Comparison of ENCODE assay signal across 2 cellular contexts in genomic region chr17:28065706-28066105, GRCh38.
TF ChIP-seq lines count a peak whose summit lies in the region.

No MANE protein-coding gene starts in this region.

TF ChIP-seq in HepG2, 621 proteins besides CTCF, POLR2A, EP300 and RAD21:
- no peak for TF ChIP-seq CENPX (CRISPR knock-in tag; IDR thresholded peaks at IDR 0.05)
- TF ChIP-seq FLYWCH1 (CRISPR knock-in tag; IDR thresholded peaks at IDR 0.05): no peak
- no peak for TF ChIP-seq MEF2D (CRISPR knock-in tag; IDR thresholded peaks at IDR 0.05)
- TF ChIP-seq ZNF629 (CRISPR knock-in tag; conservative IDR thresholded peaks at IDR 0.05): no peak
- no peak for TF ChIP-seq DBP (CRISPR knock-in tag; IDR thresholded peaks at IDR 0.05; ENCODE audit: not compliant biosample characterization)
- TF ChIP-seq ZNF20 (CRISPR knock-in tag; IDR thresholded peaks at IDR 0.05): no peak
- TF ChIP-seq TCF7L2 (IDR thresholded peaks at IDR 0.05; ENCODE audit: low read depth, low read length): no peak
- TF ChIP-seq CEBPG (CRISPR knock-in tag; IDR thresholded peaks at IDR 0.05): no peak
- no peak for TF ChIP-seq ZHX2 (IDR thresholded peaks at IDR 0.05; ENCODE audit: low read depth)
- no peak for TF ChIP-seq ZHX2 (CRISPR knock-in tag; IDR thresholded peaks at IDR 0.05; ENCODE audit: borderline replicate concordance)
- no peak for TF ChIP-seq TERF1 (CRISPR knock-in tag; IDR thresholded peaks at IDR 0.05)
- no peak for TF ChIP-seq TCF12 (IDR thresholded peaks at IDR 0.05)
- no peak for TF ChIP-seq TCF12 (CRISPR knock-in tag; IDR thresholded peaks at IDR 0.05)
- TF ChIP-seq PREB (CRISPR knock-in tag; IDR thresholded peaks at IDR 0.05): no peak
- TF ChIP-seq ATF6 (CRISPR knock-in tag; conservative IDR thresholded peaks at IDR 0.05): no peak

TF ChIP-seq in K562, 482 proteins besides CTCF, POLR2A, EP300 and RAD21:
- TF ChIP-seq DACH1 (IDR thresholded peaks at IDR 0.05; ENCODE audit: partially characterized antibody): no peak
- TF ChIP-seq FOXJ3 (CRISPR knock-in tag; IDR thresholded peaks at IDR 0.05): no peak
- TF ChIP-seq GABPA (tag; conservative IDR thresholded peaks at IDR 0.05; ENCODE audit: low read depth): 0 out of 2 replicates have a peak, but pooled peaks have one; percentile 27
- no peak for TF ChIP-seq FOS (IDR thresholded peaks at IDR 0.05; ENCODE audit: extremely low read depth, insufficient read length)
- 0 out of 4 replicates have a peak, but pooled peaks of 1 of the 2 experiments have one; percentile 19 for TF ChIP-seq TRIM24 (IDR thresholded peaks at IDR 0.05)
TF ChIP-seq in K562: peak in this region for 2.
